18 cellular contexts compared by ENCODE assay signal in genomic region chr6:4066029-4066755, GRCh38. TPM values are rescaled to one million over a fixed set of nuclear protein-coding genes. Genes with fewer than 3 reads are reported as not detected.
DNase-seq lines count a peak whose midpoint lies in the region; ATAC-seq and TF ChIP-seq lines count a peak whose summit lies in the region.
"Had no signal": no experiment of that assay in that cellular context is flagged by ENCODE, and none has a peak within 500 bp of the region (broad histone marks: within the 10 kb centered on the region; RNA-seq: fewer than 3 reads in every experiment).

No MANE protein-coding gene starts in this region.

- peaks cover 44% of the 10 kb centered on the region for H3K36me3 Mint-ChIP-seq in T-helper 2 cell treated with Interferon-gamma antibody and Interleukin-4, amounts not matched to agents 5 μg/mL and 100 μg/mL, for 36 hours (ENCODE audit: low read depth)
- H3K36me3 Mint-ChIP-seq in nephron progenitor cell (ENCODE audit: low read depth): peaks cover 41% of the 10 kb centered on the region

- no peak for TF ChIP-seq POLR2A in NB4 (IDR thresholded peaks at IDR 0.05; ENCODE audit: extremely low read depth, insufficient read length)
- TF ChIP-seq POLR2A in sigmoid colon (IDR thresholded peaks at IDR 0.05): no peak

- in situ Hi-C loops in mammary epithelial cell (cut with MboI; ENCODE audit: low sequenced_read_pairs in 2 of 2): no loop called here

- H3K27ac Mint-ChIP-seq in T-helper 2 cell treated with Interferon-gamma antibody and Interleukin-4, amounts not matched to agents 5 μg/mL and 100 μg/mL, for 36 hours: peak overlapping the region; percentile 1
- H3K27ac Mint-ChIP-seq in nephron progenitor cell: peak overlapping the region; percentile 3

- DNase-seq in T-helper 2 cell treated with Interferon-gamma antibody and Interleukin-4, amounts not matched to agents 5 μg/mL and 100 μg/mL, for 36 hours (ENCODE audit: low spot score): no peak
- DNase-seq in T-helper 2 cell (no peak), NB4 (ENCODE audit: low read depth) (peak; percentile 14), mammary epithelial cell (peak; percentile 6), nephron progenitor cell (no peak), coronary artery (ENCODE audit: low spot score) (no peak), sigmoid colon (no peak)
- DNase-seq: activated effector memory CD4-positive, alpha-beta T cell treated with anti-CD3 and anti-CD28 coated beads, Interleukin-2, amount 50 U/mL, for 16 hours; dermis blood vessel endothelial cell; esophagus squamous epithelium; NCI-H226; psoas muscle; substantia nigra had no signal

- H3K27ac ChIP-seq in mammary epithelial cell (ENCODE audit: insufficient read depth, low read depth, low read length) (no peak overlapping the region), coronary artery (no peak overlapping the region), sigmoid colon (no peak overlapping the region)
- H3K27ac ChIP-seq: A549, ascending aorta, esophagus squamous epithelium, psoas muscle, SK-N-MC had no signal

- H4K20me1 ChIP-seq in mammary epithelial cell (ENCODE audit: insufficient read depth, low read length): no peaks in the 10 kb centered on the region

- TF ChIP-seq CTCF in NB4 (IDR thresholded peaks at IDR 0.05; ENCODE audit: low read depth, low read length) (no peak), mammary epithelial cell (conservative IDR thresholded peaks at IDR 0.05 in 1 of 2, IDR thresholded peaks at IDR 0.05 in 1 of 2; ENCODE audit: extremely low read depth in 1 of 2, insufficient read depth in 1 of 2, low read depth in 1 of 2, low read length in 2 of 2) (no peak), nephron progenitor cell (IDR thresholded peaks at IDR 0.05) (no peak), coronary artery (IDR thresholded peaks at IDR 0.05) (no peak), sigmoid colon (IDR thresholded peaks at IDR 0.05) (no peak)

- no peak overlapping the region for H2AFZ ChIP-seq in mammary epithelial cell (ENCODE audit: low read depth, low read length)

- no peaks in the 10 kb centered on the region for H3K9me3 Mint-ChIP-seq in T-helper 2 cell treated with Interferon-gamma antibody and Interleukin-4, amounts not matched to agents 5 μg/mL and 100 μg/mL, for 36 hours
- H3K9me3 Mint-ChIP-seq in nephron progenitor cell: no peaks in the 10 kb centered on the region

- intact Hi-C loops in mammary epithelial cell (cut with micrococcal nuclease): no loop called here
- intact Hi-C loops in sigmoid colon (cut with DNase I): no loop called here

- H3K36me3 ChIP-seq in mammary epithelial cell (ENCODE audit: insufficient read depth, low read length) (peaks cover 28% of the 10 kb centered on the region), sigmoid colon (peaks cover 4 to 52% (median 21%) of the 10 kb centered on the region in 4 donors)

- BruUV-seq in mammary epithelial cell (replicated peaks; lab: Mats Ljungman, UMichigan): no TSS peak

- no peaks in the 10 kb centered on the region for H3K27me3 Mint-ChIP-seq in T-helper 2 cell treated with Interferon-gamma antibody and Interleukin-4, amounts not matched to agents 5 μg/mL and 100 μg/mL, for 36 hours (ENCODE audit: low read depth)
- no peaks in the 10 kb centered on the region for H3K27me3 Mint-ChIP-seq in nephron progenitor cell (ENCODE audit: low read depth, poor library complexity)

- TF ChIP-seq EP300 in sigmoid colon (IDR thresholded peaks at IDR 0.05): no peak

- H3K4me3 Mint-ChIP-seq in T-helper 2 cell treated with Interferon-gamma antibody and Interleukin-4, amounts not matched to agents 5 μg/mL and 100 μg/mL, for 36 hours: no peak overlapping the region
- H3K4me3 Mint-ChIP-seq in nephron progenitor cell: no peak overlapping the region

- H3K4me1 ChIP-seq in mammary epithelial cell (ENCODE audit: insufficient read depth, low read length): peaks cover 8% of the 10 kb centered on the region
- H3K4me1 ChIP-seq in sigmoid colon: no peaks in the 10 kb centered on the region
- H3K4me1 ChIP-seq: A549, ascending aorta, esophagus squamous epithelium, psoas muscle had no signal

- H3K9ac ChIP-seq in mammary epithelial cell (ENCODE audit: insufficient read depth, low read length): no peak overlapping the region

- 28% methylated on average over 7 of the region's 7 CpGs for WGBS in mammary epithelial cell (ENCODE audit: low coverage, missing lambda C conversion rate)
- 65 to 79% methylated on average over 7 of the region's 7 CpGs for WGBS in sigmoid colon, 2 donors

- H3K79me2 ChIP-seq in mammary epithelial cell (ENCODE audit: insufficient read depth, low read length): no peaks in the 10 kb centered on the region

- ATAC-seq in GM21526 (IDR thresholded peaks at IDR 0.05; ENCODE audit: low FRiP score, unreplicated experiment): no peak
- ATAC-seq: A549 had no signal

- dilution Hi-C loops in mammary epithelial cell (cut with HindIII; ENCODE audit: low sequenced_read_pairs): no loop called here

- peaks cover 11% of the 10 kb centered on the region for H3K4me1 Mint-ChIP-seq in T-helper 2 cell treated with Interferon-gamma antibody and Interleukin-4, amounts not matched to agents 5 μg/mL and 100 μg/mL, for 36 hours (ENCODE audit: low read depth)
- H3K4me1 Mint-ChIP-seq in nephron progenitor cell: no peaks in the 10 kb centered on the region

- no peaks in the 10 kb centered on the region for H3K9me3 ChIP-seq in mammary epithelial cell (replicated peaks; ENCODE audit: insufficient read depth, low read length)
- H3K9me3 ChIP-seq in sigmoid colon: no peaks in the 10 kb centered on the region
- H3K9me3 ChIP-seq: A549, ascending aorta, esophagus squamous epithelium, psoas muscle had no signal

- H3K4me3 ChIP-seq in NB4 (ENCODE audit: low read depth, low read length): no peak overlapping the region
- H3K4me3 ChIP-seq in mammary epithelial cell (replicated peaks in 1 of 3; ENCODE audit: insufficient read depth in 1 of 3, low read depth in 2 of 3, low read length in 3 of 3): no peak overlapping the region
- no peak overlapping the region for H3K4me3 ChIP-seq in coronary artery
- no peak overlapping the region for H3K4me3 ChIP-seq in sigmoid colon
- H3K4me3 ChIP-seq: A549, ascending aorta, esophagus squamous epithelium, psoas muscle, SK-N-MC had no signal

- CTCF ChIA-PET in mammary epithelial cell (lab: Charles Lee; ENCODE audit: low non-redundant PET): no interaction called here

- H3K27me3 ChIP-seq in mammary epithelial cell (ENCODE audit: insufficient read depth, low read length) (no peaks in the 10 kb centered on the region), sigmoid colon (no peaks in the 10 kb centered on the region)
- H3K27me3 ChIP-seq: ascending aorta, esophagus squamous epithelium had no signal

- no peak overlapping the region for H3K4me2 ChIP-seq in mammary epithelial cell (ENCODE audit: insufficient read depth, low read depth, low read length)
- H3K4me2 ChIP-seq: A549 had no signal

RNA-seq across cellular contexts. Expression of gene FAM217A, which starts 12.7 kb away (rescaled TPM):
- total RNA-seq in mammary epithelial cell (not detected), sigmoid colon (not detected)
- polyA plus RNA-seq in mammary epithelial cell (not detected), sigmoid colon (under 1 TPM in 1 of 3 donors, not detected in 2; 0.03 TPM)
- not detected for polyA minus RNA-seq in mammary epithelial cell
- total RNA-seq: activated CD8-positive, alpha-beta memory T cell treated with anti-CD3 and anti-CD28 coated beads for 36 hours; ascending aorta; dermis blood vessel endothelial cell; esophagus squamous epithelium; psoas muscle had no signal
- polyA plus RNA-seq: A549, psoas muscle had no signal

Comparison
In these comparisons a context has a peak if more than half of its experiments do, and no peak if none do; other contexts are left out.
1. DNase-seq: peak in NB4 (single experiment) and mammary epithelial cell (single experiment); none in T-helper 2 cell treated with Interferon-gamma antibody and Interleukin-4, amounts not matched to agents 5 μg/mL and 100 μg/mL, for 36 hours (single experiment), T-helper 2 cell (0 of 5), nephron progenitor cell (single experiment), coronary artery (single experiment) and sigmoid colon (single experiment).